8 cellular contexts compared by ENCODE assay signal in genomic region chr19:14556662-14557188, GRCh38. TPM values are rescaled to one million over a fixed set of nuclear protein-coding genes. Genes with fewer than 3 reads are reported as not detected.
DNase-seq lines count a peak whose midpoint lies in the region; ATAC-seq and TF ChIP-seq lines count a peak whose summit lies in the region.

No MANE protein-coding gene starts in this region.

- H3K9me3 ChIP-seq in SJCRH30 (replicated peaks), result no peaks in the 10 kb centered on the region
- H3K9me3 ChIP-seq in gastroesophageal sphincter, result no peaks in the 10 kb centered on the region
- H3K9me3 ChIP-seq in osteoblast (ENCODE audit: low read depth, low read length), result no peaks in the 10 kb centered on the region
- H3K9me3 ChIP-seq in suprapubic skin, result no peaks in the 10 kb centered on the region

- H2AFZ ChIP-seq in osteoblast (ENCODE audit: low read length), result peak overlapping the region; percentile 92

- H3K4me2 ChIP-seq in osteoblast (ENCODE audit: insufficient read depth, low read length), result peak overlapping the region; percentile 74

- WGBS in gastroesophageal sphincter (ENCODE audit: low coverage in 1 of 2), 2 donors, result 67% methylated on average over 1 of the region's 18 CpGs; no CpG with 5 or more reads in 1 of the 2 donors
- 26% methylated on average over 7 of the region's 18 CpGs for WGBS in suprapubic skin

- H3K79me2 ChIP-seq in osteoblast (ENCODE audit: insufficient read depth, low read length), result peaks cover 26% of the 10 kb centered on the region

- TF ChIP-seq POLR2A in gastroesophageal sphincter (IDR thresholded peaks at IDR 0.05) (no peak), suprapubic skin (IDR thresholded peaks at IDR 0.05) (no peak)

- TF ChIP-seq CTCF in gastroesophageal sphincter (IDR thresholded peaks at IDR 0.05) (peak in 3 of 4 experiments; percentile 76 to 96 (median 78)), osteoblast (IDR thresholded peaks at IDR 0.05; ENCODE audit: extremely low read depth, low read depth, low read length) (peak; percentile 91), suprapubic skin (IDR thresholded peaks at IDR 0.05) (peak; percentile 89 to 99)

- peaks cover 4% of the 10 kb centered on the region for H3K36me3 ChIP-seq in SJCRH30
- peaks cover 0 to 14% of the 10 kb centered on the region in 2 donors for H3K36me3 ChIP-seq in gastroesophageal sphincter
- no peaks in the 10 kb centered on the region for H3K36me3 ChIP-seq in osteoblast (ENCODE audit: insufficient read depth, low read length)
- H3K36me3 ChIP-seq in suprapubic skin, result no peaks in the 10 kb centered on the region

- peaks cover 3% of the 10 kb centered on the region for H4K20me1 ChIP-seq in osteoblast (ENCODE audit: insufficient read depth, low read length)

- H3K27ac ChIP-seq in SJCRH30 (no peak overlapping the region), gastroesophageal sphincter (no peak overlapping the region), osteoblast (ENCODE audit: low read depth, low read length) (peak overlapping the region; percentile 54), suprapubic skin (peak overlapping the region; percentile 49)

- DNase-seq in GM04504 (ENCODE audit: low read depth), result peak; percentile 45
- DNase-seq in HPDE6-E6E7 (ENCODE audit: extremely low spot score), result peak; percentile 76
- DNase-seq in SJCRH30, result peak; percentile 59 to 70
- DNase-seq in activated naive CD4-positive, alpha-beta T cell treated with Interleukin-2 at 50 U/mL for 16 hours, result peak; percentile 77
- peak; percentile 99 for DNase-seq in osteoblast (ENCODE audit: insufficient read length, low spot score, missing footprints)
- peak in 1 of 2 donors; percentile 78 for DNase-seq in suprapubic skin (ENCODE audit: low spot score in 2 of 2)

- H3K4me1 ChIP-seq in SJCRH30, result peaks cover 7% of the 10 kb centered on the region
- H3K4me1 ChIP-seq in gastroesophageal sphincter, result peaks cover 0 to 39% (median 5%) of the 10 kb centered on the region in 3 donors
- H3K4me1 ChIP-seq in osteoblast (ENCODE audit: insufficient read depth, low read length), result peaks cover 27% of the 10 kb centered on the region
- H3K4me1 ChIP-seq in suprapubic skin, result peaks cover 94% of the 10 kb centered on the region

- H3K4me3 ChIP-seq in SJCRH30 (no peak overlapping the region), gastroesophageal sphincter (peak overlapping the region in 1 of 2 donors; percentile 28), osteoblast (ENCODE audit: insufficient read depth, low read length) (peak overlapping the region; percentile 52), suprapubic skin (peak overlapping the region; percentile 13)

- peak; percentile 63 for ATAC-seq in gastroesophageal sphincter
- no peak for ATAC-seq in GM21528 (IDR thresholded peaks at IDR 0.05; ENCODE audit: low FRiP score, unreplicated experiment)

- H3K27me3 ChIP-seq in SJCRH30, result no peaks in the 10 kb centered on the region
- H3K27me3 ChIP-seq in gastroesophageal sphincter, result no peaks in the 10 kb centered on the region
- no peaks in the 10 kb centered on the region for H3K27me3 ChIP-seq in osteoblast (ENCODE audit: insufficient read depth, low read length)
- no peaks in the 10 kb centered on the region for H3K27me3 ChIP-seq in suprapubic skin

- TF ChIP-seq EP300 in gastroesophageal sphincter (IDR thresholded peaks at IDR 0.05), result no peak
- TF ChIP-seq EP300 in suprapubic skin (IDR thresholded peaks at IDR 0.05), result no peak

RNA-seq across cellular contexts. Expression of gene NDUFB7, which starts 15.1 kb away (rescaled TPM):
- 240 and 323 TPM in 2 replicates for total RNA-seq in SJCRH30 (2014; rRNA removed; shearing (Covaris generic))
- total RNA-seq in gastroesophageal sphincter, result 100 to 1,000 TPM; 251 to 393 (median 330) TPM
- 219 and 227 TPM in 2 replicates for total RNA-seq in osteoblast
- 100 to 1,000 TPM; 196 to 394 (median 340) TPM for total RNA-seq in suprapubic skin

RNA-seq across cellular contexts. Expression of gene CLEC17A, which starts 26.2 kb away (rescaled TPM):
- total RNA-seq in SJCRH30 (2014; rRNA removed; shearing (Covaris generic)), result 0.04 TPM in 1 of 2 replicates, not detected in the other
- total RNA-seq in gastroesophageal sphincter (not detected), osteoblast (under 0.01 TPM in 1 of 2 replicates, not detected in the other), suprapubic skin (not detected)

RNA-seq across cellular contexts. Expression of gene TECR, which starts 27.3 kb away (rescaled TPM):
- 188 and 189 TPM in 2 replicates for total RNA-seq in SJCRH30 (2014; rRNA removed; shearing (Covaris generic))
- total RNA-seq in gastroesophageal sphincter (10 to 100 TPM; 21.3 to 27.2 (median 24.3) TPM), osteoblast (40.1 and 41.6 TPM in 2 replicates), suprapubic skin (100 to 1,000 TPM; 111 to 176 (median 150) TPM)

RNA-seq across cellular contexts. Expression of gene DNAJB1, which starts 38.5 kb away (rescaled TPM):
- total RNA-seq in SJCRH30 (2014; rRNA removed; shearing (Covaris generic)), result 166 and 178 TPM in 2 replicates
- 10 to 100 TPM; 59.3 to 72.8 (median 68.2) TPM for total RNA-seq in gastroesophageal sphincter
- total RNA-seq in osteoblast, result 65.1 and 70.9 TPM in 2 replicates
- total RNA-seq in suprapubic skin, result 100 to 1,000 TPM in 3 of 4 donors, 10 to 100 TPM in 1; 54.5 to 197 (median 145) TPM

Comparison
In these comparisons a context has a peak if more than half of its experiments do, and no peak if none do; other contexts are left out.
1. H3K27ac ChIP-seq: peak in osteoblast (single experiment) and suprapubic skin (single experiment); none in SJCRH30 (single experiment) and gastroesophageal sphincter (0 of 4).
2. Peak in every context shown above with its lines, with median percentiles within 50 percentile points of each other: CTCF ChIP-seq.